ENCODE assay signal across 1 cellular context in genomic region chr6:146154197-146154596, GRCh38.
TF ChIP-seq lines count a peak whose summit lies in the region.

No MANE protein-coding gene starts in this region.

TF ChIP-seq in GM23338, 12 proteins besides CTCF, POLR2A, EP300 and RAD21 (continued from another document):
- TF ChIP-seq ZNF462 (CRISPR knock-in tag; IDR thresholded peaks at IDR 0.05) (no peak), NANOG (IDR thresholded peaks at IDR 0.05; ENCODE audit: borderline replicate concordance) (no peak), EZH2phosphoT487 (IDR thresholded peaks at IDR 0.05; ENCODE audit: unreplicated experiment) (no peak), POLR2AphosphoS5 (IDR thresholded peaks at IDR 0.05; ENCODE audit: low read depth) (no peak), CREB1 (CRISPR knock-in tag; IDR thresholded peaks at IDR 0.05; ENCODE audit: low read depth) (no peak)
